Comparison of ENCODE assay signal across 15 cellular contexts in genomic region chr19:6728346-6728745, GRCh38. TPM values are rescaled to one million over a fixed set of nuclear protein-coding genes. Genes with fewer than 3 reads are reported as not detected.
DNase-seq lines count a peak whose midpoint lies in the region; ATAC-seq, FAIRE-seq and TF ChIP-seq lines count a peak whose summit lies in the region.
"Had no signal": no experiment of that assay in that cellular context is flagged by ENCODE, and none has a peak within 500 bp of the region (broad histone marks: within the 10 kb centered on the region; RNA-seq: fewer than 3 reads in every experiment).

No MANE protein-coding gene starts in this region.

- H3K4me1 Mint-ChIP-seq in activated T-helper 1 cell treated with anti-CD3 and anti-CD28 coated beads, Interleukin-12 subunit alpha, Interleukin-12 subunit beta, Interleukin-2, Interleukin-4 antibody, amounts not matched to agents 30 ng/mL and 10 ng/mL and 1 ng/mL, durations not matched to agents 14 hours and 24 hours and 36 hours (ENCODE audit: low read depth) = peaks cover 12% of the 10 kb centered on the region
- H3K4me1 Mint-ChIP-seq in activated T-cell treated with anti-CD3 and anti-CD28 coated beads, Interleukin-2, amount 50 U/mL, for 4 hours (ENCODE audit: low read depth) = peaks cover 8% of the 10 kb centered on the region

- ATAC-seq in GM18505 (IDR thresholded peaks at IDR 0.05; ENCODE audit: unreplicated experiment) = no peak
- no peak for ATAC-seq in activated T-cell treated with anti-CD3 and anti-CD28 coated beads, Interleukin-2, amount 50 U/mL, for 4 hours
- ATAC-seq: psoas muscle had no signal

- DNase-seq in GM12891 (ENCODE audit: insufficient read length, low spot score) = no peak
- peak; percentile 75 to 88 for DNase-seq in NOMO-1 (lab: John Stamatoyannopoulos, UW; ENCODE audit: unreplicated experiment in 2 of 2)
- peak; percentile 34 for DNase-seq in dermis blood vessel endothelial cell
- no peak for DNase-seq in activated T-helper 1 cell treated with anti-CD3 and anti-CD28 coated beads, Interleukin-12 subunit alpha, Interleukin-12 subunit beta, Interleukin-2, Interleukin-4 antibody, amounts not matched to agents 30 ng/mL and 10 ng/mL and 1 ng/mL, durations not matched to agents 14 hours and 24 hours and 36 hours (ENCODE audit: low spot score)
- no peak for DNase-seq in activated T-cell treated with anti-CD3 and anti-CD28 coated beads for 4 hours
- no peak for DNase-seq in activated T-cell treated with anti-CD3 and anti-CD28 coated beads, Interleukin-2, amount 50 U/mL, for 4 hours
- DNase-seq: effector memory CD4-positive, alpha-beta T cell; glutamatergic neuron; NCI-H1092; psoas muscle; stimulated activated CD4-positive, alpha-beta T cell treated with anti-CD3 and anti-CD28 coated beads, Interleukin-4, amount 100 ng/mL, for 1 hour had no signal

- H3K4me3 ChIP-seq in neutrophil (ENCODE audit: low read depth in 1 of 2, low read length in 1 of 2) = peak overlapping the region; percentile 33 to 54
- H3K4me3 ChIP-seq: psoas muscle had no signal

- FAIRE-seq in GM12891 (lab: Jason Lieb, UNC) = peak; percentile 88

- H3K36me3 ChIP-seq in neutrophil = peaks cover 28% of the 10 kb centered on the region

- H3K36me3 Mint-ChIP-seq in activated T-helper 1 cell treated with anti-CD3 and anti-CD28 coated beads, Interleukin-12 subunit alpha, Interleukin-12 subunit beta, Interleukin-2, Interleukin-4 antibody, amounts not matched to agents 30 ng/mL and 10 ng/mL and 1 ng/mL, durations not matched to agents 14 hours and 24 hours and 36 hours (ENCODE audit: low read depth) = peaks cover 16% of the 10 kb centered on the region
- H3K36me3 Mint-ChIP-seq in activated T-cell treated with anti-CD3 and anti-CD28 coated beads, Interleukin-2, amount 50 U/mL, for 4 hours (ENCODE audit: insufficient read depth) = peaks cover 7% of the 10 kb centered on the region

- peaks cover 54% of the 10 kb centered on the region in 2 experiments for H3K4me1 ChIP-seq in neutrophil (ENCODE audit: control insufficient read depth in 1 of 2, insufficient read depth in 1 of 2, low read depth in 1 of 2, low read length in 1 of 2)
- H3K4me1 ChIP-seq: psoas muscle had no signal

- H3K9me3 Mint-ChIP-seq in activated T-helper 1 cell treated with anti-CD3 and anti-CD28 coated beads, Interleukin-12 subunit alpha, Interleukin-12 subunit beta, Interleukin-2, Interleukin-4 antibody, amounts not matched to agents 30 ng/mL and 10 ng/mL and 1 ng/mL, durations not matched to agents 14 hours and 24 hours and 36 hours = no peaks in the 10 kb centered on the region
- H3K9me3 Mint-ChIP-seq in activated T-cell treated with anti-CD3 and anti-CD28 coated beads, Interleukin-2, amount 50 U/mL, for 4 hours = no peaks in the 10 kb centered on the region
- H3K9me3 Mint-ChIP-seq: T-helper 2 cell treated with Interferon-gamma antibody and Interleukin-4, amounts not matched to agents 5 μg/mL and 100 μg/mL, for 36 hours had no signal

- no peaks in the 10 kb centered on the region for H3K27me3 ChIP-seq in neutrophil

- peak overlapping the region; percentile 86 for H3K27ac ChIP-seq in neutrophil
- H3K27ac ChIP-seq: psoas muscle had no signal

- H3K27ac Mint-ChIP-seq in activated T-helper 1 cell treated with anti-CD3 and anti-CD28 coated beads, Interleukin-12 subunit alpha, Interleukin-12 subunit beta, Interleukin-2, Interleukin-4 antibody, amounts not matched to agents 30 ng/mL and 10 ng/mL and 1 ng/mL, durations not matched to agents 14 hours and 24 hours and 36 hours = no peak overlapping the region
- H3K27ac Mint-ChIP-seq: T-helper 2 cell treated with Interferon-gamma antibody and Interleukin-4, amounts not matched to agents 5 μg/mL and 100 μg/mL, for 36 hours had no signal

- intact Hi-C loops in activated T-helper 1 cell treated with anti-CD3 and anti-CD28 coated beads, Interleukin-12 subunit alpha, Interleukin-12 subunit beta, Interleukin-2, Interleukin-4 antibody, amounts not matched to agents 30 ng/mL and 10 ng/mL and 1 ng/mL, durations not matched to agents 14 hours and 24 hours and 36 hours (cut with micrococcal nuclease) = no loop called here

- no peaks in the 10 kb centered on the region for H3K9me3 ChIP-seq in neutrophil
- H3K9me3 ChIP-seq: psoas muscle had no signal

- H3K27me3 Mint-ChIP-seq in activated T-helper 1 cell treated with anti-CD3 and anti-CD28 coated beads, Interleukin-12 subunit alpha, Interleukin-12 subunit beta, Interleukin-2, Interleukin-4 antibody, amounts not matched to agents 30 ng/mL and 10 ng/mL and 1 ng/mL, durations not matched to agents 14 hours and 24 hours and 36 hours (ENCODE audit: insufficient read depth) = peaks cover 2% of the 10 kb centered on the region
- no peaks in the 10 kb centered on the region for H3K27me3 Mint-ChIP-seq in activated T-cell treated with anti-CD3 and anti-CD28 coated beads, Interleukin-2, amount 50 U/mL, for 4 hours (ENCODE audit: low read depth)

- TF ChIP-seq CTCF in neutrophil (IDR thresholded peaks at IDR 0.05) = no peak

- no peak overlapping the region for H3K4me3 Mint-ChIP-seq in activated T-helper 1 cell treated with anti-CD3 and anti-CD28 coated beads, Interleukin-12 subunit alpha, Interleukin-12 subunit beta, Interleukin-2, Interleukin-4 antibody, amounts not matched to agents 30 ng/mL and 10 ng/mL and 1 ng/mL, durations not matched to agents 14 hours and 24 hours and 36 hours
- no peak overlapping the region for H3K4me3 Mint-ChIP-seq in activated T-cell treated with anti-CD3 and anti-CD28 coated beads, Interleukin-2, amount 50 U/mL, for 4 hours
- H3K4me3 Mint-ChIP-seq: T-helper 2 cell treated with Interferon-gamma antibody and Interleukin-4, amounts not matched to agents 5 μg/mL and 100 μg/mL, for 36 hours had no signal

- no peak for TF ChIP-seq POLR2A in GM12891 (IDR thresholded peaks at IDR 0.05; ENCODE audit: low read depth, low read length)
- no peak for TF ChIP-seq POLR2A in GM18505 (IDR thresholded peaks at IDR 0.05; ENCODE audit: borderline replicate concordance, extremely low read depth, insufficient read depth, insufficient read length)

TF ChIP-seq in GM12891, 5 proteins besides CTCF, POLR2A, EP300 and RAD21:
- peak; percentile 87 for TF ChIP-seq SPI1 (IDR thresholded peaks at IDR 0.05; ENCODE audit: low read depth, low read length)
- TF ChIP-seq TAF1 (IDR thresholded peaks at IDR 0.05; ENCODE audit: low read depth, low read length) = no peak

RNA-seq across cellular contexts. Expression of gene C3, which starts 7.9 kb away (rescaled TPM):
- 0.62 TPM for polyA plus RNA-seq in GM12891 (2012; ENCODE audit: low read depth, missing spikeins)
- 5.4 and 33.5 TPM in 2 replicates for total RNA-seq in dermis blood vessel endothelial cell
- 6.1 and 7.2 TPM in 2 replicates for total RNA-seq in activated T-helper 1 cell treated with anti-CD3 and anti-CD28 coated beads, Interleukin-12 subunit alpha, Interleukin-12 subunit beta, Interleukin-2, Interleukin-4 antibody, amounts not matched to agents 30 ng/mL and 10 ng/mL and 1 ng/mL, durations not matched to agents 14 hours and 24 hours and 36 hours
- total RNA-seq in activated T-cell treated with anti-CD3 and anti-CD28 coated beads, Interleukin-2, amount 50 U/mL, for 4 hours = 1 to 10 TPM; 6.5 to 7.4 (median 6.7) TPM

RNA-seq across cellular contexts. Expression of gene GPR108, which starts 9.0 kb away (rescaled TPM):
- polyA plus RNA-seq in GM12891 (2012; ENCODE audit: low read depth, missing spikeins) = 44.9 TPM
- total RNA-seq in dermis blood vessel endothelial cell = 56.2 and 59.1 TPM in 2 replicates
- 106 and 108 TPM in 2 replicates for total RNA-seq in activated T-helper 1 cell treated with anti-CD3 and anti-CD28 coated beads, Interleukin-12 subunit alpha, Interleukin-12 subunit beta, Interleukin-2, Interleukin-4 antibody, amounts not matched to agents 30 ng/mL and 10 ng/mL and 1 ng/mL, durations not matched to agents 14 hours and 24 hours and 36 hours
- 10 to 100 TPM; 60.4 to 86.3 (median 78.6) TPM for total RNA-seq in activated T-cell treated with anti-CD3 and anti-CD28 coated beads, Interleukin-2, amount 50 U/mL, for 4 hours

RNA-seq across cellular contexts. Expression of gene TRIP10, which starts 11.1 kb away (rescaled TPM):
- 44.5 TPM for polyA plus RNA-seq in GM12891 (2012; ENCODE audit: low read depth, missing spikeins)
- 35.5 and 40.7 TPM in 2 replicates for total RNA-seq in dermis blood vessel endothelial cell
- total RNA-seq in activated T-helper 1 cell treated with anti-CD3 and anti-CD28 coated beads, Interleukin-12 subunit alpha, Interleukin-12 subunit beta, Interleukin-2, Interleukin-4 antibody, amounts not matched to agents 30 ng/mL and 10 ng/mL and 1 ng/mL, durations not matched to agents 14 hours and 24 hours and 36 hours = 61.2 and 62.0 TPM in 2 replicates
- 10 to 100 TPM; 31.8 to 40.2 (median 37.4) TPM for total RNA-seq in activated T-cell treated with anti-CD3 and anti-CD28 coated beads, Interleukin-2, amount 50 U/mL, for 4 hours

RNA-seq across cellular contexts. Expression of gene SH2D3A, which starts 38.9 kb away (rescaled TPM):
- 6.5 TPM for polyA plus RNA-seq in GM12891 (2012; ENCODE audit: low read depth, missing spikeins)
- 6.0 and 6.3 TPM in 2 replicates for total RNA-seq in dermis blood vessel endothelial cell
- total RNA-seq in activated T-helper 1 cell treated with anti-CD3 and anti-CD28 coated beads, Interleukin-12 subunit alpha, Interleukin-12 subunit beta, Interleukin-2, Interleukin-4 antibody, amounts not matched to agents 30 ng/mL and 10 ng/mL and 1 ng/mL, durations not matched to agents 14 hours and 24 hours and 36 hours = 15.0 and 15.6 TPM in 2 replicates
- total RNA-seq in activated T-cell treated with anti-CD3 and anti-CD28 coated beads, Interleukin-2, amount 50 U/mL, for 4 hours = 10 to 100 TPM; 24.6 to 27.8 (median 27.4) TPM

RNA-seq across cellular contexts. Expression of gene VAV1, which starts 44.2 kb away (rescaled TPM):
- 41.2 TPM for polyA plus RNA-seq in GM12891 (2012; ENCODE audit: low read depth, missing spikeins)
- total RNA-seq in dermis blood vessel endothelial cell = 0.09 TPM in 1 of 2 replicates, not detected in the other
- 86.8 and 90.4 TPM in 2 replicates for total RNA-seq in activated T-helper 1 cell treated with anti-CD3 and anti-CD28 coated beads, Interleukin-12 subunit alpha, Interleukin-12 subunit beta, Interleukin-2, Interleukin-4 antibody, amounts not matched to agents 30 ng/mL and 10 ng/mL and 1 ng/mL, durations not matched to agents 14 hours and 24 hours and 36 hours
- total RNA-seq in activated T-cell treated with anti-CD3 and anti-CD28 coated beads, Interleukin-2, amount 50 U/mL, for 4 hours = 10 to 100 TPM; 65.7 to 75.6 (median 70.7) TPM
- total RNA-seq: lung microvascular endothelial cell had no signal

Comparison
In these comparisons a context has a peak if more than half of its experiments do, and no peak if none do; other contexts are left out.
1. DNase-seq: peak in NOMO-1 (2 of 2) and dermis blood vessel endothelial cell (single experiment); none in GM12891 (single experiment), activated T-helper 1 cell treated with anti-CD3 and anti-CD28 coated beads, Interleukin-12 subunit alpha, Interleukin-12 subunit beta, Interleukin-2, Interleukin-4 antibody, amounts not matched to agents 30 ng/mL and 10 ng/mL and 1 ng/mL, durations not matched to agents 14 hours and 24 hours and 36 hours (single experiment), activated T-cell treated with anti-CD3 and anti-CD28 coated beads for 4 hours (single experiment) and activated T-cell treated with anti-CD3 and anti-CD28 coated beads, Interleukin-2, amount 50 U/mL, for 4 hours (single experiment).